ENCODE assay signal across 1 cellular context in genomic region chr3:87796137-87796899, GRCh38.
A peak's percentile ranks its signal among the peaks of the same experiment; 100 is the strongest.
TF ChIP-seq lines count a peak whose summit lies in the region.

No MANE protein-coding gene starts in this region.

TF ChIP-seq in K562, 482 proteins besides CTCF, POLR2A, EP300 and RAD21 (continued from another document and continues in another):
- TF ChIP-seq MBD1 (CRISPR knock-in tag; IDR thresholded peaks at IDR 0.05) (no peak), FOXJ2 (tag; IDR thresholded peaks at IDR 0.05) (0 out of 2 replicates have a peak, but pooled peaks have one; percentile 49), ZNF197 (CRISPR knock-in tag; IDR thresholded peaks at IDR 0.05; ENCODE audit: low read depth) (no peak), ERF (CRISPR knock-in tag; IDR thresholded peaks at IDR 0.05) (no peak), ID3 (CRISPR knock-in tag; IDR thresholded peaks at IDR 0.05) (no peak), ID3 (tag; IDR thresholded peaks at IDR 0.05) (no peak), IRF9 (tag; IDR thresholded peaks at IDR 0.05) (no peak), CBX1 (IDR thresholded peaks at IDR 0.05; ENCODE audit: low read depth) (no peak), ELF4 (CRISPR knock-in tag; IDR thresholded peaks at IDR 0.05) (peak; percentile 85; the same call in 1 of the 2 replicates), CEBPB (tag; IDR thresholded peaks at IDR 0.05) (no peak), MXI1 (IDR thresholded peaks at IDR 0.05; ENCODE audit: low read depth, low read length) (no peak), MEF2D (tag; conservative IDR thresholded peaks at IDR 0.05; ENCODE audit: low read depth) (peak; percentile 84), OTX1 (CRISPR knock-in tag; IDR thresholded peaks at IDR 0.05) (peak; percentile 55; the same call in 1 of the 2 replicates), THRA (IDR thresholded peaks at IDR 0.05) (no peak), MTA3 (IDR thresholded peaks at IDR 0.05; ENCODE audit: borderline replicate concordance) (0 out of 2 replicates have a peak, but pooled peaks have one; percentile 57), MAFF (IDR thresholded peaks at IDR 0.05; ENCODE audit: low read length) (peak; percentile 53), TAL1 (IDR thresholded peaks at IDR 0.05) (peak; percentile 92), ZNF445 (CRISPR knock-in tag; IDR thresholded peaks at IDR 0.05; ENCODE audit: low read depth) (no peak), THRAP3 (IDR thresholded peaks at IDR 0.05; ENCODE audit: borderline replicate concordance) (no peak), PURB (CRISPR knock-in tag; IDR thresholded peaks at IDR 0.05; ENCODE audit: low read depth) (no peak), SMAD1 (IDR thresholded peaks at IDR 0.05; ENCODE audit: low read depth, low read length, partially characterized antibody) (no peak), ZKSCAN1 (IDR thresholded peaks at IDR 0.05; ENCODE audit: low read depth, low read length) (no peak), ZNF253 (CRISPR knock-in tag; conservative IDR thresholded peaks at IDR 0.05) (no peak), SMARCE1 (IDR thresholded peaks at IDR 0.05) (peak; percentile 95), SMARCB1 (IDR thresholded peaks at IDR 0.05; ENCODE audit: insufficient read length, low read depth) (no peak), ATF3 (IDR thresholded peaks at IDR 0.05) (peak; percentile 96), ATF3 (CRISPR knock-in tag; conservative IDR thresholded peaks at IDR 0.05) (no peak; the same call in 1 of the 2 replicates), HINFP (tag; conservative IDR thresholded peaks at IDR 0.05; ENCODE audit: low read depth) (no peak), MAFG (tag; conservative IDR thresholded peaks at IDR 0.05) (peak; percentile 83), HMGN3 (IDR thresholded peaks at IDR 0.05; ENCODE audit: borderline replicate concordance, extremely low read depth, insufficient read length, low read depth, low read length) (no peak), EP400 (IDR thresholded peaks at IDR 0.05) (peak; percentile 67), ZNF695 (CRISPR knock-in tag; IDR thresholded peaks at IDR 0.05) (no peak), FOXK2 (conservative IDR thresholded peaks at IDR 0.05 in 1 of 2, IDR thresholded peaks at IDR 0.05 in 1 of 2; ENCODE audit: low read depth in 2 of 2) (peak; percentile 30 to 41; a peak in 3 of 4 replicates), NCOA1 (IDR thresholded peaks at IDR 0.05; ENCODE audit: low read depth) (peak; percentile 88), FOXA3 (CRISPR knock-in tag; conservative IDR thresholded peaks at IDR 0.05 in 1 of 2, IDR thresholded peaks at IDR 0.05 in 1 of 2) (no peak), BRF1 (IDR thresholded peaks at IDR 0.05; ENCODE audit: borderline replicate concordance, extremely low read depth, insufficient read length) (no peak), NR2C1 (IDR thresholded peaks at IDR 0.05) (0 out of 2 replicates have a peak, but pooled peaks have one; percentile 13), NR2C1 (tag; IDR thresholded peaks at IDR 0.05) (peak; percentile 54), MBD2 (IDR thresholded peaks at IDR 0.05; ENCODE audit: borderline replicate concordance, low read depth) (0 out of 2 replicates have a peak, but pooled peaks have one; percentile 58), CEBPG (CRISPR knock-in tag; IDR thresholded peaks at IDR 0.05) (no peak), CEBPG (tag; conservative IDR thresholded peaks at IDR 0.05 in 1 of 2, IDR thresholded peaks at IDR 0.05 in 1 of 2) (no peak), EWSR1 (IDR thresholded peaks at IDR 0.05; ENCODE audit: borderline replicate concordance, low read depth, partially characterized antibody) (no peak), NFE2 (IDR thresholded peaks at IDR 0.05; ENCODE audit: low read depth) (peak; percentile 63), IFI16 (CRISPR knock-in tag; IDR thresholded peaks at IDR 0.05) (no peak), GTF2F1 (IDR thresholded peaks at IDR 0.05; ENCODE audit: low read depth, low read length) (no peak), ZHX1 (conservative IDR thresholded peaks at IDR 0.05; ENCODE audit: low read length) (no peak), ZNF444 (CRISPR knock-in tag; IDR thresholded peaks at IDR 0.05) (no peak), ZBTB17 (CRISPR knock-in tag; IDR thresholded peaks at IDR 0.05) (0 out of 2 replicates have a peak, but pooled peaks have one; percentile 17), C11orf30 (IDR thresholded peaks at IDR 0.05; ENCODE audit: low read depth) (peak; percentile 92), DMBX1 (CRISPR knock-in tag; IDR thresholded peaks at IDR 0.05; ENCODE audit: borderline replicate concordance) (peak; percentile 43; the same call in 1 of the 2 replicates)
- TF ChIP-seq, protein P1, sequence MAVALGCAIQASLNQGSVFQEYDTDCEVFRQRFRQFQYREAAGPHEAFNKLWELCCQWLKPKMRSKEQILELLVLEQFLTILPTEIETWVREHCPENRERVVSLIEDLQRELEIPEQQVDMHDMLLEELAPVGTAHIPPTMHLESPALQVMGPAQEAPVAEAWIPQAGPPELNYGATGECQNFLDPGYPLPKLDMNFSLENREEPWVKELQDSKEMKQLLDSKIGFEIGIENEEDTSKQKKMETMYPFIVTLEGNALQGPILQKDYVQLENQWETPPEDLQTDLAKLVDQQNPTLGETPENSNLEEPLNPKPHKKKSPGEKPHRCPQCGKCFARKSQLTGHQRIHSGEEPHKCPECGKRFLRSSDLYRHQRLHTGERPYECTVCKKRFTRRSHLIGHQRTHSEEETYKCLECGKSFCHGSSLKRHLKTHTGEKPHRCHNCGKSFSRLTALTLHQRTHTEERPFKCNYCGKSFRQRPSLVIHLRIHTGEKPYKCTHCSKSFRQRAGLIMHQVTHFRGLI (CRISPR knock-in tag; IDR thresholded peaks at IDR 0.05) = no peak
- TF ChIP-seq, protein P2, sequence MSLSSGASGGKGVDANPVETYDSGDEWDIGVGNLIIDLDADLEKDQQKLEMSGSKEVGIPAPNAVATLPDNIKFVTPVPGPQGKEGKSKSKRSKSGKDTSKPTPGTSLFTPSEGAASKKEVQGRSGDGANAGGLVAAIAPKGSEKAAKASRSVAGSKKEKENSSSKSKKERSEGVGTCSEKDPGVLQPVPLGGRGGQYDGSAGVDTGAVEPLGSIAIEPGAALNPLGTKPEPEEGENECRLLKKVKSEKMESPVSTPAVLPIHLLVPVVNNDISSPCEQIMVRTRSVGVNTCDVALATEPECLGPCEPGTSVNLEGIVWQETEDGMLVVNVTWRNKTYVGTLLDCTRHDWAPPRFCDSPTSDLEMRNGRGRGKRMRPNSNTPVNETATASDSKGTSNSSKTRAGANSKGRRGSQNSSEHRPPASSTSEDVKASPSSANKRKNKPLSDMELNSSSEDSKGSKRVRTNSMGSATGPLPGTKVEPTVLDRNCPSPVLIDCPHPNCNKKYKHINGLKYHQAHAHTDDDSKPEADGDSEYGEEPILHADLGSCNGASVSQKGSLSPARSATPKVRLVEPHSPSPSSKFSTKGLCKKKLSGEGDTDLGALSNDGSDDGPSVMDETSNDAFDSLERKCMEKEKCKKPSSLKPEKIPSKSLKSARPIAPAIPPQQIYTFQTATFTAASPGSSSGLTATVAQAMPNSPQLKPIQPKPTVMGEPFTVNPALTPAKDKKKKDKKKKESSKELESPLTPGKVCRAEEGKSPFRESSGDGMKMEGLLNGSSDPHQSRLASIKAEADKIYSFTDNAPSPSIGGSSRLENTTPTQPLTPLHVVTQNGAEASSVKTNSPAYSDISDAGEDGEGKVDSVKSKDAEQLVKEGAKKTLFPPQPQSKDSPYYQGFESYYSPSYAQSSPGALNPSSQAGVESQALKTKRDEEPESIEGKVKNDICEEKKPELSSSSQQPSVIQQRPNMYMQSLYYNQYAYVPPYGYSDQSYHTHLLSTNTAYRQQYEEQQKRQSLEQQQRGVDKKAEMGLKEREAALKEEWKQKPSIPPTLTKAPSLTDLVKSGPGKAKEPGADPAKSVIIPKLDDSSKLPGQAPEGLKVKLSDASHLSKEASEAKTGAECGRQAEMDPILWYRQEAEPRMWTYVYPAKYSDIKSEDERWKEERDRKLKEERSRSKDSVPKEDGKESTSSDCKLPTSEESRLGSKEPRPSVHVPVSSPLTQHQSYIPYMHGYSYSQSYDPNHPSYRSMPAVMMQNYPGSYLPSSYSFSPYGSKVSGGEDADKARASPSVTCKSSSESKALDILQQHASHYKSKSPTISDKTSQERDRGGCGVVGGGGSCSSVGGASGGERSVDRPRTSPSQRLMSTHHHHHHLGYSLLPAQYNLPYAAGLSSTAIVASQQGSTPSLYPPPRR (CRISPR knock-in tag; IDR thresholded peaks at IDR 0.05; ENCODE audit: borderline replicate concordance) = no peak
- TF ChIP-seq, protein P3, sequence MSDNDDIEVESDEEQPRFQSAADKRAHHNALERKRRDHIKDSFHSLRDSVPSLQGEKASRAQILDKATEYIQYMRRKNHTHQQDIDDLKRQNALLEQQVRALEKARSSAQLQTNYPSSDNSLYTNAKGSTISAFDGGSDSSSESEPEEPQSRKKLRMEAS (CRISPR knock-in tag; IDR thresholded peaks at IDR 0.05) = no peak
